Comparison of ENCODE assay signal across 9 cellular contexts in the genomic region with DNA sequence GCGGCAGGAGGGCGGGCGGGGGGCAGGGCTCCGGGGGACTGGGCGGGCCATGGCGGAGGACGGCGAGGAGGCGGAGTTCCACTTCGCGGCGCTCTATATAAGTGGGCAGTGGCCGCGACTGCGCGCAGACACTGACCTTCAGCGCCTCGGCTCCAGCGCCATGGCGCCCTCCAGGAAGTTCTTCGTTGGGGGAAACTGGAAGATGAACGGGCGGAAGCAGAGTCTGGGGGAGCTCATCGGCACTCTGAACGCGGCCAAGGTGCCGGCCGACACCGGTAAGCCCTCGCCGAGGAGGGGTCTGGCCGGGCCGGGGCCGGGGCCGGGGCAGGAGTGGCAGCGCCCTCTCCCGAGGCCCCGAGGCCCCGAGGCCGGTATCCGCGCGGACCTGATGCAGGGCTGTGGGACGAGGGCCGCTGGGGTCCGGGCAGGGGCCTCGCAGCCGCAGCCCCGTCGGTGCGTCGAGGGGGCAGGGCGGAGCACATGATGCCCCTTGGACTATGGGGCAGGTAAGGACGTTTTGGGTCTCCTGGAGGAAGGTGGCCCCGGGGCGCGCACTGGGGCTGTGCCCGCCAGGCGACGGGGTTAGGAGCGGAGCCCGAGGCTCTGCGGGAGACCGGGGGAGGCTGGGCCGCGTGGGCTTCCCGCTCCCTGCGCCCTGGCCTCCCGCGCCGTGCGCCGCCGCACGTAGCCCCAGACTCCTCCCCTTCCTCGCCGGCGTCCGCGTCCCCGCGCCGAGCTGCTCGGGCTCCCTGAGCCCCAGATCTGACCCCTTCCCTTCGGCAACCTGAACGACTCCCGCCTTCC. TPM values are rescaled to one million over a fixed set of nuclear protein-coding genes. Genes with fewer than 3 reads are reported as not detected.
DNase-seq lines count a peak whose midpoint lies in the region; ATAC-seq, FAIRE-seq and TF ChIP-seq lines count a peak whose summit lies in the region.
"Had no signal": no experiment of that assay in that cellular context is flagged by ENCODE, and none has a peak within 500 bp of the region (broad histone marks: within the 10 kb centered on the region; RNA-seq: fewer than 3 reads in every experiment).

TPI1 (plus strand) TSS at position 125 of the 804 bp plus-strand sequence; CDS start at position 161, 36 bp downstream.

- peak within 1 kb of the TSS; percentile 76 for H2AFZ ChIP-seq in PC-9

- no peak; the same call in 1 of the 2 replicates for TF ChIP-seq CTCF in PC-9 (conservative IDR thresholded peaks at IDR 0.05)

- peak within 1 kb of the TSS; percentile 76 for H3K27ac ChIP-seq in CD8-positive, alpha-beta memory T cell (ENCODE audit: low read depth, low read length)
- H3K27ac ChIP-seq in PC-9, result peak within 1 kb of the TSS; percentile 72

- H3K4me1 ChIP-seq in CD8-positive, alpha-beta memory T cell (ENCODE audit: insufficient read depth, low read length), result peaks cover 38% of the 10 kb centered on the region
- peaks cover 32% of the 10 kb centered on the region for H3K4me1 ChIP-seq in PC-9 (replicated peaks; ENCODE audit: insufficient read depth)

- peaks cover 68% of the 10 kb centered on the region for H3F3A ChIP-seq in PC-9 (ENCODE audit: insufficient read depth, low read depth)

- H3K4me3 ChIP-seq in CD8-positive, alpha-beta memory T cell (ENCODE audit: low read length), result peak within 1 kb of the TSS; percentile 58
- H3K4me3 ChIP-seq in PC-9, result peak within 1 kb of the TSS; percentile 97

- H3K27ac Mint-ChIP-seq in CD8-positive, alpha-beta memory T cell, result peak within 1 kb of the TSS; percentile 85 to 96 (median 92)
- H3K27ac Mint-ChIP-seq in naive B cell, result peak within 1 kb of the TSS; percentile 60 to 94 (median 81)
- peak within 1 kb of the TSS; percentile 99 for H3K27ac Mint-ChIP-seq in stimulated activated naive B cell treated with anti-CD40 and anti-IgM and Interleukin-4, amounts not matched to agents 10 μg/mL and 1 μg/mL and 100 μg/mL, for 72 hours

- H3K4me2 ChIP-seq in PC-9, result peak within 1 kb of the TSS; percentile 79

- no peaks in the 10 kb centered on the region for H3K9me2 ChIP-seq in PC-9 (ENCODE audit: insufficient read depth)

- no peaks in the 10 kb centered on the region for H3K9me3 Mint-ChIP-seq in CD8-positive, alpha-beta memory T cell
- H3K9me3 Mint-ChIP-seq in naive B cell, result no peaks in the 10 kb centered on the region
- H3K9me3 Mint-ChIP-seq in stimulated activated naive B cell treated with anti-CD40 and anti-IgM and Interleukin-4, amounts not matched to agents 10 μg/mL and 1 μg/mL and 100 μg/mL, for 72 hours, result no peaks in the 10 kb centered on the region

- no peaks in the 10 kb centered on the region for H3K27me3 Mint-ChIP-seq in CD8-positive, alpha-beta memory T cell
- H3K27me3 Mint-ChIP-seq in naive B cell, result no peaks in the 10 kb centered on the region
- H3K27me3 Mint-ChIP-seq in stimulated activated naive B cell treated with anti-CD40 and anti-IgM and Interleukin-4, amounts not matched to agents 10 μg/mL and 1 μg/mL and 100 μg/mL, for 72 hours, result no peaks in the 10 kb centered on the region

- BruUV-seq in PC-9 (replicated peaks; lab: Mats Ljungman, UMichigan), result no TSS peak

- peak; percentile 68 for ATAC-seq in GM19463 (IDR thresholded peaks at IDR 0.05; ENCODE audit: unreplicated experiment)
- peak; percentile 72 to 73 for ATAC-seq in naive B cell (ENCODE audit: low read depth in 2 of 2)
- peak; percentile 81 to 85 for ATAC-seq in stimulated activated naive B cell treated with anti-CD40 and anti-IgM and Interleukin-4, amounts not matched to agents 10 μg/mL and 1 μg/mL and 100 μg/mL, for 72 hours (replicated peaks)

- H3K36me3 ChIP-seq in CD8-positive, alpha-beta memory T cell (ENCODE audit: insufficient read depth, low read length), result peaks cover 33% of the 10 kb centered on the region
- H3K36me3 ChIP-seq in PC-9 (ENCODE audit: low read depth), result peaks cover 19% of the 10 kb centered on the region

- peak; percentile 94 for FAIRE-seq in HTR-8/SVneo (lab: Jason Lieb, UNC)
- FAIRE-seq: islet of Langerhans had no signal

- peak; percentile 62 to 85 (median 73) for DNase-seq in CD8-positive, alpha-beta memory T cell
- DNase-seq in HTR-8/SVneo (ENCODE audit: insufficient read length, low spot score) (peak; percentile 90), PC-9 (peak; percentile 46 to 82), fibroblast of gingiva (ENCODE audit: low read depth) (peak; percentile 81), naive B cell (peak; percentile 61)
- DNase-seq in activated T-helper 1 cell treated with anti-CD3 and anti-CD28 coated beads, Interleukin-2, amount 50 U/mL, for 16 hours (ENCODE audit: low read depth in 1 of 2, low spot score in 1 of 2), result peak; percentile 55 to 74
- peak; percentile 70 for DNase-seq in stimulated activated naive B cell treated with anti-CD40 and anti-IgM and Interleukin-4, amounts not matched to agents 10 μg/mL and 1 μg/mL and 100 μg/mL, for 72 hours

- no peaks in the 10 kb centered on the region for H3K9me3 ChIP-seq in CD8-positive, alpha-beta memory T cell (ENCODE audit: low read length)
- H3K9me3 ChIP-seq in PC-9 (ENCODE audit: insufficient read depth, low read depth), result no peaks in the 10 kb centered on the region

- peaks cover 41% of the 10 kb centered on the region for H4K20me1 ChIP-seq in PC-9 (ENCODE audit: insufficient read depth)

- H3K79me2 ChIP-seq in PC-9 (ENCODE audit: low read depth), result peaks cover 36% of the 10 kb centered on the region

- POLR2A ChIA-PET in CD8-positive, alpha-beta memory T cell (lab: Charles Lee), result interaction anchor here (0.6 to 3.8 kb wide), 7 partner anchors 15 to 397 kb away, joined by 3 to 36 read pairs (median 8); partner anchors contain the start of genes C12orf57, CDCA3, RNU7-1 and USP5
- POLR2A ChIA-PET in PC-9 (lab: Charles Lee; ENCODE audit: unreplicated experiment), result interaction anchor here (0.6 to 1.0 kb wide), 12 partner anchors 15 to 531 kb away, joined by 3 to 20 read pairs (median 4); partner anchors contain the start of genes MLF2 and RNU7-1

- H3K36me3 Mint-ChIP-seq in CD8-positive, alpha-beta memory T cell, result peaks cover 2 to 75% (median 12%) of the 10 kb centered on the region in 3 donors
- H3K36me3 Mint-ChIP-seq in naive B cell, result peaks cover 7 to 17% of the 10 kb centered on the region in 2 donors
- H3K36me3 Mint-ChIP-seq in stimulated activated naive B cell treated with anti-CD40 and anti-IgM and Interleukin-4, amounts not matched to agents 10 μg/mL and 1 μg/mL and 100 μg/mL, for 72 hours, result peaks cover 59 to 82% of the 10 kb centered on the region in 2 donors

- peak within 1 kb of the TSS; percentile 87 to 98 (median 92) for H3K4me3 Mint-ChIP-seq in CD8-positive, alpha-beta memory T cell
- H3K4me3 Mint-ChIP-seq in naive B cell, result peak within 1 kb of the TSS; percentile 81 to 98 (median 92)
- H3K4me3 Mint-ChIP-seq in stimulated activated naive B cell treated with anti-CD40 and anti-IgM and Interleukin-4, amounts not matched to agents 10 μg/mL and 1 μg/mL and 100 μg/mL, for 72 hours, result peak within 1 kb of the TSS; percentile 96 to 97

- intact Hi-C loops in PC-9 (cut with micrococcal nuclease; ENCODE audit: unreplicated experiment), result loop anchor here (1.0 to 2.0 kb wide), 3 partner anchors 15 to 241 kb away; partner anchors contain the start of genes C1RL, LPCAT3 and USP5

- H3K27me3 ChIP-seq in CD8-positive, alpha-beta memory T cell (ENCODE audit: insufficient read depth, low read length, poor library complexity, severe bottlenecking), result no peaks in the 10 kb centered on the region
- H3K27me3 ChIP-seq in PC-9 (ENCODE audit: insufficient read depth, low read depth), result no peaks in the 10 kb centered on the region

- CTCF ChIA-PET in CD8-positive, alpha-beta memory T cell (lab: Charles Lee), result interaction anchor here (1.2 to 11.0 kb wide), 9 partner anchors 14 to 246 kb away, joined by 4 to 135 read pairs (median 8); partner anchors contain the start of genes ATN1, CDCA3, LPCAT3 and USP5
- CTCF ChIA-PET in PC-9 (lab: Charles Lee), result interaction anchor here (0.6 to 1.0 kb wide), 4 partner anchors 121 to 737 kb away, joined by 3 to 5 read pairs (median 3); no protein-coding TSS in a partner anchor

- peaks cover 43 to 55% (median 47%) of the 10 kb centered on the region in 3 donors for H3K4me1 Mint-ChIP-seq in CD8-positive, alpha-beta memory T cell
- peaks cover 35 to 53% (median 41%) of the 10 kb centered on the region in 3 donors for H3K4me1 Mint-ChIP-seq in naive B cell
- H3K4me1 Mint-ChIP-seq in stimulated activated naive B cell treated with anti-CD40 and anti-IgM and Interleukin-4, amounts not matched to agents 10 μg/mL and 1 μg/mL and 100 μg/mL, for 72 hours, result peaks cover 48 to 58% of the 10 kb centered on the region in 2 donors

RNA-seq across cellular contexts. Expression of gene TPI1, which starts in this region (rescaled TPM):
- total RNA-seq in CD8-positive, alpha-beta memory T cell, result 1,000 to 10,000 TPM; 1,331 to 1,374 TPM
- 613 TPM for polyA plus RNA-seq in CD8-positive, alpha-beta memory T cell
- 1,080 and 1,199 TPM in 2 replicates for total RNA-seq in PC-9 (2021)
- polyA plus RNA-seq in naive B cell (ENCODE audit: low read depth in 6 of 6), result 100 to 1,000 TPM; 294 to 712 (median 357) TPM

Comparison
In these comparisons a context has a peak if more than half of its experiments do, and no peak if none do; other contexts are left out.
1. Peak in every context shown above with its lines: DNase-seq, ATAC-seq, H3K4me3 ChIP-seq and H3K27ac ChIP-seq.